In the genomic region with DNA sequence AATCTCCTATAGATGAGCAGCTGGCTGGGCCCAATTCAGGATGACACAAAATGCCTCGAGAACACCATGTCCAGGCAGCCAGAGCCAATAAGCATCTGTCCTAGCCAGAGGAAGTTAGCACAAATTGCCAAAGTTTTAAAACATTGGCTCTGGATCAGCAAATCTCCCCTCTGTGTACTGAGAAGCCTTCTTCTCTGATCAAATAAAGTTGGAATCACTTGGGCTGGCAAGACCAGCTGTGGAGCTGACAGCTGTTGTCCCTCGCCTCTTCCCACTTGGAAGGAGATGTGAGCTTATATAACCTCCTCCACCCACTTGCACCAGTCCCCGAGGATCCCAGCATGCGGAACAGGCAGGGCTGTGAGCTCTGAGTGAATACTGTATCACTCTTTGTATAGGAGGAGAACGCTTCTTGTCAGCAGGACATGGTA, we compare ENCODE assay signal across 18 cellular contexts.
A peak's percentile ranks its signal among the peaks of the same experiment; 100 is the strongest.
DNase-seq lines count a peak whose midpoint lies in the region; ATAC-seq, FAIRE-seq and TF ChIP-seq lines count a peak whose summit lies in the region.
"Had no signal": no experiment of that assay in that cellular context is flagged by ENCODE, and none has a peak within 500 bp of the region (broad histone marks: within the 10 kb centered on the region; RNA-seq: fewer than 3 reads in every experiment).

No MANE protein-coding gene starts in this region.

- DNase-seq in endothelial cell of umbilical vein (ENCODE audit: low read depth, low spot score) = no peak
- DNase-seq in left cardiac atrium = peak; percentile 36
- DNase-seq in occipital lobe (lab: John Stamatoyannopoulos, UW) = peak; percentile 51
- DNase-seq in upper lobe of right lung = no peak
- DNase-seq in activated T-cell treated with anti-CD3 and anti-CD28 coated beads, Interleukin-2, amount 50 U/mL, for 48 hours = no peak
- DNase-seq: activated gamma-delta T cell treated with Interleukin-2 at 50 U/mL for 16 hours; AML-193; foreskin melanocyte; IMR-90; MG63; nephron progenitor cell; Peyer's patch; stimulated activated naive CD8-positive, alpha-beta T cell treated with anti-CD3 and anti-CD28 coated beads, Interleukin-15, Interleukin-2, amounts not matched to agents 100 U/mL and 50 U/mL, for 24 hours had no signal

- H3K4me3 ChIP-seq in endothelial cell of umbilical vein (replicated peaks in 1 of 3; ENCODE audit: insufficient read depth in 1 of 3, low read depth in 1 of 3, low read length in 3 of 3) (no peak overlapping the region), upper lobe of right lung (no peak overlapping the region)
- H3K4me3 ChIP-seq: lung, MG63, Peyer's patch, vagina had no signal

- H2AFZ ChIP-seq in endothelial cell of umbilical vein (ENCODE audit: low read depth, low read length) = no peak overlapping the region

- no peaks in the 10 kb centered on the region for H4K20me1 ChIP-seq in endothelial cell of umbilical vein (replicated peaks; ENCODE audit: control insufficient read depth, extremely low read depth, insufficient read depth, low read length)

- H3K27me3 ChIP-seq in endothelial cell of umbilical vein (ENCODE audit: control insufficient read depth in 2 of 2, insufficient read depth in 2 of 2, low read length in 2 of 2) (no peaks in the 10 kb centered on the region), upper lobe of right lung (no peaks in the 10 kb centered on the region)
- H3K27me3 ChIP-seq: MG63, Peyer's patch, vagina had no signal

- no peak overlapping the region for H3K9ac ChIP-seq in endothelial cell of umbilical vein (replicated peaks; ENCODE audit: extremely low read depth, insufficient read depth, low read length)

- H3K4me2 ChIP-seq in endothelial cell of umbilical vein (ENCODE audit: insufficient read depth, low read length) = no peak overlapping the region

- TF ChIP-seq CTCF in endothelial cell of umbilical vein (IDR thresholded peaks at IDR 0.05; ENCODE audit: extremely low read depth in 1 of 2, insufficient read depth in 1 of 2, low read depth in 1 of 2, low read length in 2 of 2) (no peak), upper lobe of right lung (IDR thresholded peaks at IDR 0.05) (no peak)

- ATAC-seq in left cardiac atrium (peak; percentile 80 to 86), upper lobe of right lung (peak; percentile 57), GM19035 (IDR thresholded peaks at IDR 0.05; ENCODE audit: unreplicated experiment) (no peak), HG03280 (IDR thresholded peaks at IDR 0.05; ENCODE audit: unreplicated experiment) (no peak)
- ATAC-seq: stimulated activated naive CD8-positive, alpha-beta T cell treated with anti-CD3 and anti-CD28 coated beads, Interleukin-15, Interleukin-2, amounts not matched to agents 100 U/mL and 50 U/mL, for 24 hours had no signal

- CTCF ChIA-PET in endothelial cell of umbilical vein (lab: Charles Lee) = no interaction called here

- no TSS peak for BruUV-seq in endothelial cell of umbilical vein (replicated peaks; lab: Mats Ljungman, UMichigan)

- no peaks in the 10 kb centered on the region for H3K9me1 ChIP-seq in endothelial cell of umbilical vein (replicated peaks; ENCODE audit: control insufficient read depth, extremely low read depth, insufficient read depth, low read length)

- POLR2A ChIA-PET in endothelial cell of umbilical vein (lab: Charles Lee) = no interaction called here

- H3K4me1 ChIP-seq in endothelial cell of umbilical vein (ENCODE audit: control insufficient read depth, extremely low read depth, insufficient read depth, low read length) (peaks cover 20% of the 10 kb centered on the region), upper lobe of right lung (peaks cover 3% of the 10 kb centered on the region)
- H3K4me1 ChIP-seq: Peyer's patch had no signal

- H3K79me2 ChIP-seq in endothelial cell of umbilical vein (ENCODE audit: control insufficient read depth, insufficient read depth, low read length) = no peaks in the 10 kb centered on the region

- peak; percentile 21 for FAIRE-seq in endothelial cell of umbilical vein (lab: Jason Lieb, UNC)
- FAIRE-seq: H1 had no signal

- no peak for TF ChIP-seq POLR2A in endothelial cell of umbilical vein (IDR thresholded peaks at IDR 0.05; ENCODE audit: low read depth, low read length)

- intact Hi-C loops in endothelial cell of umbilical vein (cut with micrococcal nuclease) (no loop called here), left cardiac atrium (cut with DNase I) (no loop called here), upper lobe of right lung (cut with DNase I) (no loop called here)

- H3K27ac ChIP-seq in endothelial cell of umbilical vein (ENCODE audit: insufficient read depth, low read depth, low read length) = no peak overlapping the region
- peak overlapping the region; percentile 51 for H3K27ac ChIP-seq in upper lobe of right lung
- H3K27ac ChIP-seq: Peyer's patch had no signal

- H3K9me3 ChIP-seq in endothelial cell of umbilical vein (replicated peaks; ENCODE audit: control insufficient read depth, insufficient read depth, low read length) = no peaks in the 10 kb centered on the region
- no peaks in the 10 kb centered on the region for H3K9me3 ChIP-seq in upper lobe of right lung
- H3K9me3 ChIP-seq: MG63, Peyer's patch, vagina had no signal

- H3K36me3 ChIP-seq in endothelial cell of umbilical vein (ENCODE audit: control insufficient read depth in 2 of 2, extremely low read depth in 1 of 2, insufficient read depth in 2 of 2, low read length in 2 of 2) = no peaks in the 10 kb centered on the region
- H3K36me3 ChIP-seq in upper lobe of right lung = no peaks in the 10 kb centered on the region
- H3K36me3 ChIP-seq: MG63, Peyer's patch, vagina had no signal

- dilution Hi-C loops in endothelial cell of umbilical vein (cut with MboI; ENCODE audit: extremely low pct_ligation_motif_present, low sequenced_read_pairs) = no loop called here

TF ChIP-seq in endothelial cell of umbilical vein, 7 proteins besides CTCF, POLR2A, EP300 and RAD21:
- TF ChIP-seq MYC (IDR thresholded peaks at IDR 0.05; ENCODE audit: low read depth, low read length) (no peak), FOS (IDR thresholded peaks at IDR 0.05; ENCODE audit: borderline replicate concordance, insufficient read depth, low read length) (no peak), POLR2AphosphoS5 (IDR thresholded peaks at IDR 0.05; ENCODE audit: insufficient read depth, low read depth, low read length) (no peak), GATA2 (IDR thresholded peaks at IDR 0.05; ENCODE audit: insufficient read depth, insufficient read length, low read depth, low read length) (no peak), EZH2 (IDR thresholded peaks at IDR 0.05; ENCODE audit: borderline replicate concordance, low read depth, low read length, severe bottlenecking) (no peak), JUN (IDR thresholded peaks at IDR 0.05; ENCODE audit: borderline replicate concordance, insufficient read depth, insufficient read length, low read depth) (no peak)
- TF ChIP-seq, protein P1, sequence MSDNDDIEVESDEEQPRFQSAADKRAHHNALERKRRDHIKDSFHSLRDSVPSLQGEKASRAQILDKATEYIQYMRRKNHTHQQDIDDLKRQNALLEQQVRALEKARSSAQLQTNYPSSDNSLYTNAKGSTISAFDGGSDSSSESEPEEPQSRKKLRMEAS (IDR thresholded peaks at IDR 0.05; ENCODE audit: insufficient read depth, insufficient read length) = no peak

Comparison
In these comparisons a context has a peak if more than half of its experiments do, and no peak if none do; other contexts are left out.
1. DNase-seq: peak in left cardiac atrium (single experiment) and occipital lobe (single experiment); none in endothelial cell of umbilical vein (single experiment), upper lobe of right lung (single experiment) and activated T-cell treated with anti-CD3 and anti-CD28 coated beads, Interleukin-2, amount 50 U/mL, for 48 hours (0 of 2).
2. ATAC-seq: peak in left cardiac atrium (2 of 2) and upper lobe of right lung (single experiment); none in GM19035 (single experiment) and HG03280 (single experiment).